ENCODE assay signal across 14 cellular contexts in genomic region chr1:200336901-200337391, GRCh38.
DNase-seq lines count a peak whose midpoint lies in the region; ATAC-seq and TF ChIP-seq lines count a peak whose summit lies in the region.
"Had no signal": no experiment of that assay in that cellular context is flagged by ENCODE, and none has a peak within 500 bp of the region (broad histone marks: within the 10 kb centered on the region; RNA-seq: fewer than 3 reads in every experiment).

No MANE protein-coding gene starts in this region.

- H3K36me3 ChIP-seq in HUES48 (ENCODE audit: control insufficient read depth, insufficient read depth, low read length) = no peaks in the 10 kb centered on the region
- H3K36me3 ChIP-seq: heart left ventricle, ovary had no signal

- H3K4me3 ChIP-seq in AG10803 (ENCODE audit: low read length) (no peak overlapping the region), HUES48 (ENCODE audit: low read depth, low read length) (no peak overlapping the region)
- H3K4me3 ChIP-seq: heart left ventricle, ovary had no signal

- no peaks in the 10 kb centered on the region for H3K36me3 Mint-ChIP-seq in activated naive CD8-positive, alpha-beta T cell treated with anti-CD3 and anti-CD28 coated beads, Interleukin-2, amount 50 U/mL, for 24 hours (ENCODE audit: low read depth)
- H3K36me3 Mint-ChIP-seq in naive B cell = no peaks in the 10 kb centered on the region
- no peaks in the 10 kb centered on the region for H3K36me3 Mint-ChIP-seq in activated CD4-positive, alpha-beta memory T cell treated with anti-CD3 and anti-CD28 coated beads, Interleukin-2, amount 10 ng/mL, durations not matched to agents 7 days and 5 days (ENCODE audit: low read depth)

- ATAC-seq in activated naive CD8-positive, alpha-beta T cell treated with anti-CD3 and anti-CD28 coated beads, Interleukin-2, amount 50 U/mL, for 24 hours = no peak
- ATAC-seq in naive B cell (ENCODE audit: low read depth in 2 of 2) (no peak), HG03280 (IDR thresholded peaks at IDR 0.05; ENCODE audit: unreplicated experiment) (no peak)
- ATAC-seq: heart left ventricle, left colon, T-helper 17 cell had no signal

- peaks cover 26% of the 10 kb centered on the region for H3K4me1 Mint-ChIP-seq in activated naive CD8-positive, alpha-beta T cell treated with anti-CD3 and anti-CD28 coated beads, Interleukin-2, amount 50 U/mL, for 24 hours
- H3K4me1 Mint-ChIP-seq in naive B cell = peaks cover 28 to 37% (median 29%) of the 10 kb centered on the region in 3 donors
- H3K4me1 Mint-ChIP-seq in activated CD4-positive, alpha-beta memory T cell treated with anti-CD3 and anti-CD28 coated beads, Interleukin-2, amount 10 ng/mL, durations not matched to agents 7 days and 5 days = peaks cover 5% of the 10 kb centered on the region

- CTCF ChIA-PET in activated CD4-positive, alpha-beta memory T cell treated with anti-CD3 and anti-CD28 coated beads, Interleukin-2, amount 10 ng/mL, durations not matched to agents 7 days and 5 days (lab: Charles Lee) = no interaction called here

- H3K9me3 Mint-ChIP-seq in activated naive CD8-positive, alpha-beta T cell treated with anti-CD3 and anti-CD28 coated beads, Interleukin-2, amount 50 U/mL, for 24 hours = no peaks in the 10 kb centered on the region
- H3K9me3 Mint-ChIP-seq in naive B cell = no peaks in the 10 kb centered on the region
- H3K9me3 Mint-ChIP-seq in activated CD4-positive, alpha-beta memory T cell treated with anti-CD3 and anti-CD28 coated beads, Interleukin-2, amount 10 ng/mL, durations not matched to agents 7 days and 5 days = no peaks in the 10 kb centered on the region

- no peaks in the 10 kb centered on the region for H3K27me3 Mint-ChIP-seq in activated naive CD8-positive, alpha-beta T cell treated with anti-CD3 and anti-CD28 coated beads, Interleukin-2, amount 50 U/mL, for 24 hours
- H3K27me3 Mint-ChIP-seq in naive B cell = no peaks in the 10 kb centered on the region
- H3K27me3 Mint-ChIP-seq in activated CD4-positive, alpha-beta memory T cell treated with anti-CD3 and anti-CD28 coated beads, Interleukin-2, amount 10 ng/mL, durations not matched to agents 7 days and 5 days = peaks cover 1% of the 10 kb centered on the region
- H3K27me3 Mint-ChIP-seq: T-helper 17 cell had no signal

- no peak for TF ChIP-seq CTCF in AG10803 (conservative IDR thresholded peaks at IDR 0.05; ENCODE audit: low read length)
- TF ChIP-seq CTCF in GM13976 (IDR thresholded peaks at IDR 0.05; ENCODE audit: borderline replicate concordance, control extremely low read depth, extremely low read depth, insufficient read depth, missing control alignments) = no peak

- H3K27me3 ChIP-seq in HUES48 (ENCODE audit: control insufficient read depth, insufficient read depth, low read length) = no peaks in the 10 kb centered on the region
- H3K27me3 ChIP-seq: heart left ventricle, ovary had no signal

- POLR2A ChIA-PET in activated CD4-positive, alpha-beta memory T cell treated with anti-CD3 and anti-CD28 coated beads, Interleukin-2, amount 10 ng/mL, durations not matched to agents 7 days and 5 days (lab: Charles Lee) = no interaction called here

- peaks cover 23% of the 10 kb centered on the region for H3K4me1 ChIP-seq in HUES48 (ENCODE audit: control insufficient read depth, insufficient read depth, low read length)

- in situ Hi-C loops in GM13976 (cut with MboI; ENCODE audit: low sequenced_read_pairs, unreplicated experiment) = no loop called here

- H3K27ac Mint-ChIP-seq in activated naive CD8-positive, alpha-beta T cell treated with anti-CD3 and anti-CD28 coated beads, Interleukin-2, amount 50 U/mL, for 24 hours = peak overlapping the region; percentile 31
- H3K27ac Mint-ChIP-seq in naive B cell = peak overlapping the region; percentile 84 to 98 (median 89)
- no peak overlapping the region for H3K27ac Mint-ChIP-seq in activated CD4-positive, alpha-beta memory T cell treated with anti-CD3 and anti-CD28 coated beads, Interleukin-2, amount 10 ng/mL, durations not matched to agents 7 days and 5 days
- H3K27ac Mint-ChIP-seq: T-helper 17 cell had no signal

- H3K27ac ChIP-seq in HUES48 (ENCODE audit: low read depth, low read length) = peak overlapping the region; percentile 82
- H3K27ac ChIP-seq: heart left ventricle, ovary had no signal

- no peaks in the 10 kb centered on the region for H3K9me3 ChIP-seq in HUES48 (ENCODE audit: control insufficient read depth, insufficient read depth, low read length)
- H3K9me3 ChIP-seq: heart left ventricle, ovary had no signal

- no peak overlapping the region for H3K4me3 Mint-ChIP-seq in activated naive CD8-positive, alpha-beta T cell treated with anti-CD3 and anti-CD28 coated beads, Interleukin-2, amount 50 U/mL, for 24 hours
- H3K4me3 Mint-ChIP-seq in naive B cell = peak overlapping the region in 6 of 8 donors; percentile 36 to 82 (median 70)
- no peak overlapping the region for H3K4me3 Mint-ChIP-seq in activated CD4-positive, alpha-beta memory T cell treated with anti-CD3 and anti-CD28 coated beads, Interleukin-2, amount 10 ng/mL, durations not matched to agents 7 days and 5 days
- H3K4me3 Mint-ChIP-seq: T-helper 17 cell had no signal

- DNase-seq in AG10803 (ENCODE audit: low read depth) = peak; percentile 53
- DNase-seq in activated naive CD8-positive, alpha-beta T cell treated with anti-CD3 and anti-CD28 coated beads, Interleukin-2, amount 50 U/mL, for 24 hours = no peak
- no peak for DNase-seq in naive B cell
- no peak for DNase-seq in GM13976 (ENCODE audit: low spot score)
- DNase-seq in activated CD4-positive, alpha-beta memory T cell treated with anti-CD3 and anti-CD28 coated beads, Interleukin-2, amount 10 ng/mL, durations not matched to agents 7 days and 5 days = no peak
- no peak for DNase-seq in NCI-H2107 treated with DMSO at 0.1 percent for 48 hours (lab: John Stamatoyannopoulos, UW; ENCODE audit: unreplicated experiment)
- DNase-seq: activated CD4-positive, alpha-beta T cell treated with anti-CD3 and anti-CD28 coated beads, Interleukin-2, amount 50 U/mL, for 1 hour; C1 segment of cervical spinal cord; heart left ventricle; left colon; ovary; T-helper 17 cell had no signal

- no peak overlapping the region; the same call in 1 of the 2 replicates for H3K9ac ChIP-seq in HUES48 (ENCODE audit: low read depth, low read length)

Comparison
In these comparisons a context has a peak if more than half of its experiments do, and no peak if none do; other contexts are left out.
1. H3K4me3 Mint-ChIP-seq: peak in naive B cell (6 of 8); none in activated naive CD8-positive, alpha-beta T cell treated with anti-CD3 and anti-CD28 coated beads, Interleukin-2, amount 50 U/mL, for 24 hours (single experiment) and activated CD4-positive, alpha-beta memory T cell treated with anti-CD3 and anti-CD28 coated beads, Interleukin-2, amount 10 ng/mL, durations not matched to agents 7 days and 5 days (single experiment).